In genomic region chr6:106927531-106928398, GRCh38 we compare ENCODE assay signal across 8 cellular contexts. TPM values are rescaled to one million over a fixed set of nuclear protein-coding genes. Genes with fewer than 3 reads are reported as not detected.
DNase-seq lines count a peak whose midpoint lies in the region; ATAC-seq, FAIRE-seq and TF ChIP-seq lines count a peak whose summit lies in the region.

No MANE protein-coding gene starts in this region.

- no peak for TF ChIP-seq CTCF in HCT116 (IDR thresholded peaks at IDR 0.05 in 2 of 3, conservative IDR thresholded peaks at IDR 0.05 in 1 of 3; ENCODE audit: borderline replicate concordance in 1 of 3, insufficient read depth in 1 of 3, low read depth in 2 of 3, low read length in 2 of 3)

- no TSS peak for BruUV-seq in HCT116 (replicated peaks; lab: Mats Ljungman, UMichigan)

- POLR2A ChIA-PET in HCT116 (lab: Charles Lee): no interaction called here

- no peak overlapping the region for H2AFZ ChIP-seq in HCT116 (ENCODE audit: low read depth, low read length, poor library complexity, severe bottlenecking)

- no peaks in the 10 kb centered on the region for H4K20me1 ChIP-seq in HCT116 (ENCODE audit: insufficient read depth)

- RAD21 ChIA-PET in HCT116 (lab: Charles Lee; ENCODE audit: low non-redundant PET in 1 of 2, low total read pairs in 2 of 2, uncharacterized antibody in 2 of 2, unreplicated experiment in 2 of 2): no interaction called here

- no peaks in the 10 kb centered on the region for H3K36me3 ChIP-seq in HCT116 (ENCODE audit: control insufficient read depth in 1 of 2, insufficient read depth in 2 of 2, low read length in 2 of 2)

- CTCF ChIA-PET in HCT116 (lab: Charles Lee): no interaction called here

- no peak for TF ChIP-seq RAD21 in HCT116 (IDR thresholded peaks at IDR 0.05; ENCODE audit: low read depth)

- no peaks in the 10 kb centered on the region for H3K79me2 ChIP-seq in HCT116 (ENCODE audit: insufficient read depth, low read length)

- DNase-seq in HCT116 (ENCODE audit: low read depth, low spot score) (no peak), RKO (ENCODE audit: low spot score) (peak; percentile 58), ecto neural progenitor cell (ENCODE audit: low spot score) (peak; percentile 75), renal cortical epithelial cell (ENCODE audit: low read depth) (peak; percentile 51), cortex of kidney (lab: John Stamatoyannopoulos, UW) (no peak), GM12891 (ENCODE audit: insufficient read length, low spot score) (no peak)

- no peaks in the 10 kb centered on the region for H3K9me3 ChIP-seq in HCT116 (ENCODE audit: control insufficient read depth in 1 of 2, insufficient read depth in 1 of 2, low read depth in 1 of 2, low read length in 2 of 2)

- no peak overlapping the region for H3K4me3 ChIP-seq in HCT116 (replicated peaks in 1 of 2; ENCODE audit: low read depth in 1 of 2, low read length in 2 of 2)

- no peak for FAIRE-seq in GM12891 (lab: Jason Lieb, UNC)

- H3K9ac ChIP-seq in HCT116 (ENCODE audit: low read length): no peak overlapping the region

- peaks cover 9% of the 10 kb centered on the region; the same call in 1 of the 2 replicates for H3K27me3 ChIP-seq in HCT116 (ENCODE audit: insufficient read depth, low read length)

- H3K4me1 ChIP-seq in HCT116 (ENCODE audit: control insufficient read depth in 1 of 2, insufficient read depth in 2 of 2, low read length in 2 of 2): no peaks in the 10 kb centered on the region

- no peak overlapping the region for H3K27ac ChIP-seq in HCT116 (ENCODE audit: low read depth, low read length)

- no peak overlapping the region for H3K4me2 ChIP-seq in HCT116 (ENCODE audit: low read length)

- TF ChIP-seq POLR2A in HCT116 (IDR thresholded peaks at IDR 0.05; ENCODE audit: borderline replicate concordance, extremely low read depth, insufficient read depth, insufficient read length) (no peak), GM12891 (IDR thresholded peaks at IDR 0.05; ENCODE audit: low read depth, low read length) (no peak)

- ATAC-seq in HCT116 (no peak), HG02759 (IDR thresholded peaks at IDR 0.05; ENCODE audit: unreplicated experiment) (no peak), GM18907 (IDR thresholded peaks at IDR 0.05; ENCODE audit: unreplicated experiment) (no peak)

- intact Hi-C loops in HCT116 (cut with micrococcal nuclease): no loop called here

- H3K9me2 ChIP-seq in HCT116 (ENCODE audit: insufficient read depth): no peaks in the 10 kb centered on the region

TF ChIP-seq in HCT116, 20 proteins besides CTCF, POLR2A, EP300 and RAD21:
- no peak for TF ChIP-seq EZH2phosphoT487 (IDR thresholded peaks at IDR 0.05; ENCODE audit: borderline replicate concordance)
- TF ChIP-seq EZH2 (IDR thresholded peaks at IDR 0.05): no peak
- TF ChIP-seq ZNF274 (IDR thresholded peaks at IDR 0.05; ENCODE audit: low read depth, low read length): no peak
- TF ChIP-seq JUND (IDR thresholded peaks at IDR 0.05): no peak
- peak; percentile 95 for TF ChIP-seq REST (IDR thresholded peaks at IDR 0.05; ENCODE audit: low read depth)
- no peak for TF ChIP-seq CEBPB (IDR thresholded peaks at IDR 0.05; ENCODE audit: low read depth)
- TF ChIP-seq EGR1 (IDR thresholded peaks at IDR 0.05; ENCODE audit: low read depth): no peak
- TF ChIP-seq, protein P1, sequence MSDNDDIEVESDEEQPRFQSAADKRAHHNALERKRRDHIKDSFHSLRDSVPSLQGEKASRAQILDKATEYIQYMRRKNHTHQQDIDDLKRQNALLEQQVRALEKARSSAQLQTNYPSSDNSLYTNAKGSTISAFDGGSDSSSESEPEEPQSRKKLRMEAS (IDR thresholded peaks at IDR 0.05): no peak
TF ChIP-seq in HCT116: peak in this region for 1.

TF ChIP-seq in GM12891, 5 proteins besides CTCF, POLR2A, EP300 and RAD21:
- TF ChIP-seq POLR2AphosphoS5 (IDR thresholded peaks at IDR 0.05; ENCODE audit: low read depth, low read length) (no peak), PAX5 (IDR thresholded peaks at IDR 0.05; ENCODE audit: insufficient read depth, low read length, severe bottlenecking) (no peak), SPI1 (IDR thresholded peaks at IDR 0.05; ENCODE audit: low read depth, low read length) (no peak), TAF1 (IDR thresholded peaks at IDR 0.05; ENCODE audit: low read depth, low read length) (no peak), POU2F2 (IDR thresholded peaks at IDR 0.05; ENCODE audit: low read depth, low read length) (no peak)

RNA-seq across cellular contexts. Expression of gene CD24, which starts 46.8 kb away (rescaled TPM):
- total RNA-seq in HCT116 (2021; ENCODE audit: unreplicated experiment): 7.3 TPM
- 3.0 and 3.6 TPM in 2 replicates for polyA plus RNA-seq in HCT116 (2012)
- total RNA-seq in renal cortical epithelial cell: 2,116 and 7,557 TPM in 2 replicates
- 14.5 TPM for polyA plus RNA-seq in GM12891 (2012; ENCODE audit: low read depth, missing spikeins)

Comparison
In these comparisons a context has a peak if more than half of its experiments do, and no peak if none do; other contexts are left out.
1. DNase-seq: peak in RKO (single experiment), ecto neural progenitor cell (single experiment) and renal cortical epithelial cell (single experiment); none in HCT116 (single experiment), cortex of kidney (single experiment) and GM12891 (single experiment).
2. RNA of gene CD24, which starts 46.8 kb away (total RNA-seq): 2,116 to 7,557 TPM in renal cortical epithelial cell; 7.3 TPM in HCT116 (single experiment); every median in the first group is over 100 times any median in the second.